ENCODE assay signal across 8 cellular contexts in genomic region chr1:217134857-217135568, GRCh38.
A peak's percentile ranks its signal among the peaks of the same experiment; 100 is the strongest.
DNase-seq lines count a peak whose midpoint lies in the region; ATAC-seq and TF ChIP-seq lines count a peak whose summit lies in the region.

No MANE protein-coding gene starts in this region.

- DNase-seq in ACHN (peak; percentile 34), HFFc6 (no peak), astrocyte of the cerebellum (ENCODE audit: low read depth) (no peak), hippocampal formation (lab: John Stamatoyannopoulos, UW) (no peak), A673 (ENCODE audit: low spot score) (no peak)

- no peak overlapping the region for H3K27ac Mint-ChIP-seq in HFFc6

- peaks cover 8 to 25% (median 13%) of the 10 kb centered on the region in 4 donors for H3K27me3 ChIP-seq in liver (ENCODE audit: control insufficient read depth in 4 of 4, insufficient read depth in 4 of 4, low read length in 3 of 4)
- peaks cover 98% of the 10 kb centered on the region for H3K27me3 ChIP-seq in A673 (replicated peaks; ENCODE audit: insufficient read depth, low read depth, low read length, poor library complexity)

- no peaks in the 10 kb centered on the region for H3K9me3 ChIP-seq in liver (ENCODE audit: control insufficient read depth in 4 of 4, low read length in 3 of 4)
- no peaks in the 10 kb centered on the region for H3K9me3 ChIP-seq in A673 (ENCODE audit: low read depth, low read length, poor library complexity, severe bottlenecking)

- H3K4me3 Mint-ChIP-seq in HFFc6 = peak overlapping the region; percentile 63; the same call in 1 of the 2 replicates

- no TSS peak for BruUV-seq in A673 (replicated peaks; lab: Mats Ljungman, UMichigan)

- TF ChIP-seq CTCF in HFFc6 (IDR thresholded peaks at IDR 0.05) = no peak
- no peak for TF ChIP-seq CTCF in astrocyte of the cerebellum (IDR thresholded peaks at IDR 0.05; ENCODE audit: low read depth, low read length, missing control alignments)
- TF ChIP-seq CTCF in liver (IDR thresholded peaks at IDR 0.05; ENCODE audit: low read depth, low read length, missing input control) = no peak
- no peak for TF ChIP-seq CTCF in A673 (conservative IDR thresholded peaks at IDR 0.05; ENCODE audit: low read depth, low read length)

- H3K4me3 ChIP-seq in astrocyte of the cerebellum (ENCODE audit: low read depth, low read length) (peak overlapping the region; percentile 49), liver (ENCODE audit: low read depth in 1 of 3, low read length in 3 of 3) (peak overlapping the region in 2 of 3 donors; percentile 54 to 57), A673 (ENCODE audit: low read depth, low read length, poor library complexity, severe bottlenecking) (no peak overlapping the region)

- no peak overlapping the region for H3K9ac ChIP-seq in liver (ENCODE audit: low read depth in 1 of 2, low read length in 2 of 2)

- H3K36me3 Mint-ChIP-seq in HFFc6 (ENCODE audit: low read depth) = no peaks in the 10 kb centered on the region; the same call in 1 of the 2 replicates

- TF ChIP-seq RAD21 in liver (IDR thresholded peaks at IDR 0.05) = no peak

- no peaks in the 10 kb centered on the region for H3K4me1 Mint-ChIP-seq in HFFc6 (ENCODE audit: low read depth)

- peaks cover 52% of the 10 kb centered on the region for H3K9me3 Mint-ChIP-seq in HFFc6

- peaks cover 0 to 3% (median 0%) of the 10 kb centered on the region in 4 donors for H3K36me3 ChIP-seq in liver (ENCODE audit: control insufficient read depth in 4 of 4, insufficient read depth in 3 of 4, low read depth in 1 of 4, low read length in 3 of 4)
- no peaks in the 10 kb centered on the region for H3K36me3 ChIP-seq in A673 (ENCODE audit: insufficient read depth, low read length, poor library complexity, severe bottlenecking)

- CTCF ChIA-PET in A673 (lab: Charles Lee) = no interaction called here

- intact Hi-C loops in A673 (cut with micrococcal nuclease; ENCODE audit: unreplicated experiment) = no loop called here

- H3K4me1 ChIP-seq in liver (ENCODE audit: control insufficient read depth in 4 of 4, insufficient read depth in 4 of 4, low read length in 3 of 4) = peaks cover 0 to 29% (median 25%) of the 10 kb centered on the region in 4 donors
- no peaks in the 10 kb centered on the region for H3K4me1 ChIP-seq in A673 (ENCODE audit: insufficient read depth, low read length, poor library complexity, severe bottlenecking)

- POLR2A ChIA-PET in A673 (lab: Charles Lee; ENCODE audit: low non-redundant PET) = no interaction called here

- 3% methylated on average over 49 of the region's 49 CpGs for WGBS in liver

- in situ Hi-C loops in ACHN (cut with HindIII; ENCODE audit: low pct_ligation_motif_present, low pct_unique_long_range_greater_than_20kb, low sequenced_read_pairs) (no loop called here), astrocyte of the cerebellum (cut with HindIII; ENCODE audit: low sequenced_read_pairs) (no loop called here)

- H3K27ac ChIP-seq in liver (ENCODE audit: low read depth in 1 of 2, low read length in 2 of 2) (no peak overlapping the region), A673 (ENCODE audit: low read depth, low read length, poor library complexity, severe bottlenecking) (no peak overlapping the region)

- peaks cover 15% of the 10 kb centered on the region for H3K27me3 Mint-ChIP-seq in HFFc6 (ENCODE audit: insufficient read depth)

- ATAC-seq in GM21528 (IDR thresholded peaks at IDR 0.05; ENCODE audit: low FRiP score, unreplicated experiment) (no peak), HG03097 (IDR thresholded peaks at IDR 0.05; ENCODE audit: low FRiP score, unreplicated experiment) (no peak)

TF ChIP-seq in liver, 16 proteins besides CTCF, POLR2A, EP300 and RAD21:
- TF ChIP-seq GABPA (IDR thresholded peaks at IDR 0.05 in 1 of 2, conservative IDR thresholded peaks at IDR 0.05 in 1 of 2) (no peak), HNF4A (conservative IDR thresholded peaks at IDR 0.05) (no peak), FOXA1 (IDR thresholded peaks at IDR 0.05) (no peak), REST (IDR thresholded peaks at IDR 0.05) (no peak), FOXA2 (IDR thresholded peaks at IDR 0.05) (no peak), EGR1 (IDR thresholded peaks at IDR 0.05; ENCODE audit: low read depth in 2 of 2) (no peak), NR2F2 (IDR thresholded peaks at IDR 0.05) (no peak), JUND (IDR thresholded peaks at IDR 0.05) (no peak), ATF3 (IDR thresholded peaks at IDR 0.05) (no peak), HNF4G (IDR thresholded peaks at IDR 0.05) (no peak), SP1 (IDR thresholded peaks at IDR 0.05) (no peak), MAX (IDR thresholded peaks at IDR 0.05) (no peak)
